Comparison of ENCODE assay signal across 8 cellular contexts in genomic region chr12:96829354-96829753, GRCh38.
"Had no signal": no experiment of that assay in that cellular context is flagged by ENCODE, and none has a peak within 500 bp of the region (broad histone marks: within the 10 kb centered on the region; RNA-seq: fewer than 3 reads in every experiment).

No MANE protein-coding gene starts in this region.

- H3K9ac ChIP-seq: GM23248 had no signal

- H3K9me3 ChIP-seq: HAP-1 had no signal

- H3K9me3 Mint-ChIP-seq: GM23338, H9, HFFc6 had no signal

- H2AFZ ChIP-seq: GM23248, GM23338 had no signal

- H3K36me3 ChIP-seq: HAP-1 had no signal

- H3K27ac ChIP-seq: GM23248 had no signal

- H3K4me1 Mint-ChIP-seq: GM23338, H9 had no signal

- DNase-seq: GM23248, GOT3, H7, H9, HCEC 1CT, HFFc6 had no signal

- H3K4me3 ChIP-seq: GM23248, GM23338, HAP-1 had no signal

- H3K4me3 Mint-ChIP-seq: GM23338, H9, HFFc6 had no signal

- H3K27ac Mint-ChIP-seq: GM23338, H9, HFFc6 had no signal

- H3K4me2 ChIP-seq: GM23338 had no signal
